In genomic region chrX:102765217-102765616, GRCh38 we compare ENCODE assay signal across 12 cellular contexts. TPM values are rescaled to one million over a fixed set of nuclear protein-coding genes. Genes with fewer than 3 reads are reported as not detected.
DNase-seq lines count a peak whose midpoint lies in the region; ATAC-seq and TF ChIP-seq lines count a peak whose summit lies in the region.
"Had no signal": no experiment of that assay in that cellular context is flagged by ENCODE, and none has a peak within 500 bp of the region (broad histone marks: within the 10 kb centered on the region; RNA-seq: fewer than 3 reads in every experiment).

No MANE protein-coding gene starts in this region.

- DNase-seq in GM23248, result peak; percentile 69
- peak; percentile 0 to 3 for DNase-seq in SW 1271 (lab: John Stamatoyannopoulos, UW)
- DNase-seq in fibroblast of peridontal ligament (ENCODE audit: extremely low read depth), result peak; percentile 84
- DNase-seq in stomach, result no peak
- DNase-seq in NCI-H1105 treated with DMSO at 0.1 percent for 48 hours (lab: John Stamatoyannopoulos, UW), result no peak
- DNase-seq in DMS53 treated with DMSO at 0.1 percent for 48 hours (lab: John Stamatoyannopoulos, UW; ENCODE audit: unreplicated experiment), result no peak
- DNase-seq: activated CD8-positive, alpha-beta memory T cell treated with anti-CD3 and anti-CD28 coated beads, Interleukin-2, amount 50 U/mL, for 4 hours; NCI-H2081 had no signal

- H3K36me3 ChIP-seq in GM23248 (ENCODE audit: low read depth), result no peaks in the 10 kb centered on the region
- H3K36me3 ChIP-seq in stomach, result no peaks in the 10 kb centered on the region
- H3K36me3 ChIP-seq: tibial nerve had no signal

- no peaks in the 10 kb centered on the region for H3K27me3 ChIP-seq in GM23248 (replicated peaks; ENCODE audit: insufficient read depth)
- H3K27me3 ChIP-seq in stomach, result peaks cover 0 to 6% (median 0%) of the 10 kb centered on the region in 3 donors
- H3K27me3 ChIP-seq: foreskin keratinocyte had no signal

- TF ChIP-seq CTCF in stomach (IDR thresholded peaks at IDR 0.05), result no peak

- no peaks in the 10 kb centered on the region for H3K9me3 ChIP-seq in GM23248 (ENCODE audit: low read depth)
- no peaks in the 10 kb centered on the region for H3K9me3 ChIP-seq in stomach
- H3K9me3 ChIP-seq: tibial nerve had no signal

- no peak overlapping the region for H2AFZ ChIP-seq in GM23248

- H3K9me2 ChIP-seq in GM23248 (ENCODE audit: insufficient read depth), result no peaks in the 10 kb centered on the region

- intact Hi-C loops in stomach (cut with DNase I; ENCODE audit: low total_unique reads), result no loop called here

- H3F3A ChIP-seq in GM23248 (ENCODE audit: insufficient read depth), result no peaks in the 10 kb centered on the region

- no peak overlapping the region for H3K4me2 ChIP-seq in GM23248 (ENCODE audit: unreplicated experiment)

- H3K4me1 ChIP-seq in GM23248 (ENCODE audit: insufficient read depth) (peaks cover 20% of the 10 kb centered on the region), stomach (peaks cover 0 to 8% (median 3%) of the 10 kb centered on the region in 4 donors)
- H3K4me1 ChIP-seq: foreskin keratinocyte had no signal

- no peak for TF ChIP-seq POLR2A in stomach (IDR thresholded peaks at IDR 0.05)

- TF ChIP-seq EP300 in stomach (IDR thresholded peaks at IDR 0.05), result no peak

- ATAC-seq in HG03280 (IDR thresholded peaks at IDR 0.05; ENCODE audit: unreplicated experiment) (no peak), HG02884 (IDR thresholded peaks at IDR 0.05; ENCODE audit: unreplicated experiment) (no peak)

- H4K20me1 ChIP-seq in GM23248 (ENCODE audit: insufficient read depth), result no peaks in the 10 kb centered on the region

- H3K4me3 ChIP-seq in GM23248 (no peak overlapping the region), stomach (no peak overlapping the region)
- H3K4me3 ChIP-seq: tibial nerve had no signal

- in situ Hi-C loops in GM23248 (cut with MboI), result no loop called here

- peak overlapping the region; percentile 45 for H3K27ac ChIP-seq in GM23248
- H3K27ac ChIP-seq in stomach, result peak overlapping the region in 3 of 5 donors; percentile 17 to 53 (median 45)
- H3K27ac ChIP-seq: foreskin keratinocyte had no signal

- peaks cover 11% of the 10 kb centered on the region for H3K79me2 ChIP-seq in GM23248 (ENCODE audit: insufficient read depth)

- WGBS in GM23248 (ENCODE audit: low coverage in 1 of 2, low lambda C conversion rate in 2 of 2, missing lambda C conversion rate in 2 of 2), 2 experiments, result 0 to 4% methylated on average over 1 to 2 of the region's 2 CpGs
- WGBS in stomach, 5 donors, result 21 to 41% (median 30%) methylated on average over 2 of the region's 2 CpGs

- no peak overlapping the region for H3K9ac ChIP-seq in GM23248

RNA-seq across cellular contexts. Expression of gene GPRASP3, which starts 44.7 kb away (rescaled TPM):
- total RNA-seq in GM23248 (2014; rRNA removed; shearing (Covaris generic)), result 0.89 and 1.5 TPM in 2 replicates
- 2.6 and 2.7 TPM in 2 replicates for polyA plus RNA-seq in GM23248 (2016; fragmentation: Nextera tagmentation; extraction: Ambion mirVana)
- total RNA-seq in stomach, result 1 to 10 TPM in 3 of 5 donors, under 1 TPM in 2; 0.45 to 7.3 (median 1.4) TPM
- under 1 TPM; 0.85 to 0.93 (median 0.92) TPM for polyA plus RNA-seq in stomach

RNA-seq across cellular contexts. Expression of gene GPRASP2, which starts 53.0 kb away (rescaled TPM):
- total RNA-seq in GM23248 (2014; rRNA removed; shearing (Covaris generic)), result 16.4 and 20.7 TPM in 2 replicates
- polyA plus RNA-seq in GM23248 (2016; fragmentation: Nextera tagmentation; extraction: Ambion mirVana) (8.4 TPM in 2 replicates), stomach (1 to 10 TPM; 1.9 to 2.7 (median 2.6) TPM)
- total RNA-seq in stomach, result 10 to 100 TPM in 1 of 5 donors, 1 to 10 TPM in 2, under 1 TPM in 1, not detected in 1; 0.58 to 32.1 (median 4.0) TPM

Comparison
In these comparisons a context has a peak if more than half of its experiments do, and no peak if none do; other contexts are left out.
1. DNase-seq: peak in GM23248 (single experiment), SW 1271 (2 of 2) and fibroblast of peridontal ligament (single experiment); none in stomach (single experiment), NCI-H1105 treated with DMSO at 0.1 percent for 48 hours (single experiment) and DMS53 treated with DMSO at 0.1 percent for 48 hours (single experiment).